In the genomic region with DNA sequence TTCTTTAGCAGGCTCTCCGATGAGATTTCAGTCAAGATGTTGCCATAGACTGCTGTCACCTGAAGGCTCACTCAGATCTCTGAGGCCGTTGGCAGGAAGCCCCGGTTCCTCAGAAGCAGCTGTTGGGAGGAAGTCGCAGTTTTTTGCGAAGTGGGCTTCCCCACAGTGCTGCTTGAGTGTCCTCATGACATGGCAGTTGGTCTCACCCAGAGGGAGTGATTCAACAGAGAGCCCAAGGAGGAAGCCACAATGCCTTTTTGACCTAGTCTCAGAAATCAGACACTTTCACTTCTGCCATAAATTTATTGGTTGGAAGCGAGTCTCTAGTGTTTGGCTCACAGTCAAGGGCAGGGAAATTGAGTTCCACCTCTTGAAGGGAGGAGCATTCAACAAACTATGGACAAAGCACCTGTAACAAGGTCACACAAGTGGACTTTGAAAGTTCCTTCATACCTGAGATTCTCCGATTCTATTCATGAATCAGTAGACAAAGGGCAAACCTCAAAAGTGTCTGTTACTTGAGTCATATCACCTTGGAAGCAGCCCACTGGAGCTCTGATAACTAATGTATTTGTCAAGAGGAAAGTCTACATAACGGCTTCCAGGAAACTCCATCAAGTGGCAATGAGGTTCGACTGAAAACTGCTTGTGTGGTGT, we compare ENCODE assay signal across 12 cellular contexts.
DNase-seq lines count a peak whose midpoint lies in the region; ATAC-seq lines count a peak whose summit lies in the region.
"Had no signal": no experiment of that assay in that cellular context is flagged by ENCODE, and none has a peak within 500 bp of the region (broad histone marks: within the 10 kb centered on the region; RNA-seq: fewer than 3 reads in every experiment).

No MANE protein-coding gene starts in this region.

- H3K23ac ChIP-seq in mesenchymal stem cell (ENCODE audit: low read length in 2 of 2) = no peak overlapping the region

- no peak overlapping the region for H2AK5ac ChIP-seq in mesenchymal stem cell (ENCODE audit: low read length, severe bottlenecking)

- peak overlapping the region; percentile 43 for H3K27ac ChIP-seq in KOPT-K1 (ENCODE audit: low read depth, low read length, poor library complexity, severe bottlenecking)
- H3K27ac ChIP-seq in mesenchymal stem cell (ENCODE audit: low read length, poor library complexity, severe bottlenecking) = no peak overlapping the region
- H3K27ac ChIP-seq: esophagus squamous epithelium had no signal

- no peak overlapping the region for H3K4ac ChIP-seq in mesenchymal stem cell (ENCODE audit: low read depth in 1 of 2, low read length in 2 of 2)

- no peak overlapping the region for H3K9ac ChIP-seq in mesenchymal stem cell (ENCODE audit: low read length)

- peaks cover 6% of the 10 kb centered on the region for H3K4me1 ChIP-seq in mesenchymal stem cell (ENCODE audit: control insufficient read depth, insufficient read depth, low read depth, low read length)
- H3K4me1 ChIP-seq: esophagus squamous epithelium had no signal

- DNase-seq in stimulated activated CD4-positive, alpha-beta T cell treated with anti-CD3 and anti-CD28 coated beads, Interleukin-15, amount 100 ng/mL, for 48 hours (ENCODE audit: low read depth in 2 of 2) = peak; percentile 7 to 9
- DNase-seq in stimulated activated CD4-positive, alpha-beta T cell treated with anti-CD3 and anti-CD28 coated beads, Interleukin-4, amount 100 ng/mL, for 4 hours = no peak
- DNase-seq in amniotic epithelial cell (ENCODE audit: low read depth) = peak; percentile 34
- no peak for DNase-seq in DMS114 treated with DMSO at 0.1 percent for 48 hours (lab: John Stamatoyannopoulos, UW; ENCODE audit: unreplicated experiment)
- DNase-seq in mesenchymal stem cell = no peak
- DNase-seq: CD8-positive, alpha-beta memory T cell; esophagus squamous epithelium; Right ventricle myocardium superior had no signal

- no peak overlapping the region for H4K91ac ChIP-seq in mesenchymal stem cell (ENCODE audit: low read length)

- no peak overlapping the region for H3K4me2 ChIP-seq in mesenchymal stem cell (ENCODE audit: low read length, poor library complexity, severe bottlenecking)

- H2BK12ac ChIP-seq in mesenchymal stem cell (ENCODE audit: low read length in 2 of 2) = no peak overlapping the region

- H2BK15ac ChIP-seq in mesenchymal stem cell (ENCODE audit: low read depth, poor library complexity, severe bottlenecking) = no peak overlapping the region

- WGBS in mesenchymal stem cell = 95% methylated on average over 9 of the region's 9 CpGs

- no peak overlapping the region for H3K18ac ChIP-seq in mesenchymal stem cell (ENCODE audit: low read depth in 1 of 2, low read length in 2 of 2)

- H4K8ac ChIP-seq in mesenchymal stem cell (ENCODE audit: low read length) = no peak overlapping the region

- H3K36me3 ChIP-seq in KOPT-K1 (ENCODE audit: insufficient read depth, low read length) = peaks cover 52% of the 10 kb centered on the region
- peaks cover 0 to 3% of the 10 kb centered on the region in 2 experiments for H3K36me3 ChIP-seq in mesenchymal stem cell (ENCODE audit: control insufficient read depth in 1 of 2, insufficient read depth in 2 of 2, low read depth in 1 of 2, low read length in 2 of 2)

- no peaks in the 10 kb centered on the region for H3K79me1 ChIP-seq in mesenchymal stem cell (replicated peaks; ENCODE audit: low read length, poor library complexity, severe bottlenecking)

- H3K27me3 ChIP-seq in mesenchymal stem cell (ENCODE audit: control insufficient read depth in 1 of 2, insufficient read depth in 1 of 2, low read length in 2 of 2) = no peaks in the 10 kb centered on the region
- H3K27me3 ChIP-seq: esophagus squamous epithelium had no signal

- H3K4me3 ChIP-seq in mesenchymal stem cell (ENCODE audit: insufficient read depth in 1 of 2, low read depth in 1 of 2, low read length in 2 of 2) = no peak overlapping the region
- H3K4me3 ChIP-seq: esophagus squamous epithelium, K562 had no signal

- H2AFZ ChIP-seq in mesenchymal stem cell (ENCODE audit: low read depth, low read length) = no peak overlapping the region

- no peak overlapping the region for H2BK120ac ChIP-seq in mesenchymal stem cell (ENCODE audit: low read depth, low read length)

- no peak overlapping the region for H3K14ac ChIP-seq in mesenchymal stem cell (ENCODE audit: low read length in 2 of 2)

- ATAC-seq in HG03045 (IDR thresholded peaks at IDR 0.05; ENCODE audit: unreplicated experiment) (no peak), GM21528 (IDR thresholded peaks at IDR 0.05; ENCODE audit: low FRiP score, unreplicated experiment) (no peak)
- ATAC-seq: K562 had no signal

- H3K9me3 ChIP-seq in KOPT-K1 (ENCODE audit: insufficient read depth, low read length, poor library complexity, severe bottlenecking) (peaks cover 13% of the 10 kb centered on the region), mesenchymal stem cell (ENCODE audit: control insufficient read depth, low read length) (no peaks in the 10 kb centered on the region)
- H3K9me3 ChIP-seq: esophagus squamous epithelium had no signal

- H2BK5ac ChIP-seq in mesenchymal stem cell (ENCODE audit: low read depth, low read length, poor library complexity, severe bottlenecking) = no peak overlapping the region

Comparison
In these comparisons a context has a peak if more than half of its experiments do, and no peak if none do; other contexts are left out.
1. DNase-seq: peak in stimulated activated CD4-positive, alpha-beta T cell treated with anti-CD3 and anti-CD28 coated beads, Interleukin-15, amount 100 ng/mL, for 48 hours (2 of 2) and amniotic epithelial cell (single experiment); none in stimulated activated CD4-positive, alpha-beta T cell treated with anti-CD3 and anti-CD28 coated beads, Interleukin-4, amount 100 ng/mL, for 4 hours (0 of 2), DMS114 treated with DMSO at 0.1 percent for 48 hours (single experiment) and mesenchymal stem cell (single experiment).